8 cellular contexts compared by ENCODE assay signal in the genomic region with DNA sequence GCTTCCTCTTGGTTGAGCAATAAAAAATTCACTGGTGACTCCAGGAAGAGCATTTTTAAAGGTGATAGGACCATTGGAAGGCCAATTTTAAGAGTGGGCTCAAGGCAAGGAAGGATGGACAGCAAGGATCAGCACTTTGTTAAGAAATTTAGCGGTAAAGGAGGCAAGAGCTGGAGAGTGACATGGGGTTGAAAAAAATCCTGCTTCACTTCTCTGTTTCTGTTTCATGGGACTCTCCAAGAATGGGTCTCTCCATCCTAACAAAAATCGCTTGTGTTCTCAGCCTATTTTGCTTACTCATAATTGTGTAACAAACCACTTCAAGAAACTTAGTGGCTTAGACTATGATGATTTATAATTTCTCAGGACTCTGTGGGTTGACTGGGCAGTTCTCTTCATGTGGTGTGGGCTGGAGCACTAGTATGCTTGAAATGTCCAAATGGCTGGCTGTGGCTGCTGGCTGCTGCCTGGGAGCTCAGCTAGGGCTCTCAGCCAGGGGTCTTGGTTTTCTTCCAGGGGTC. TPM values are rescaled to one million over a fixed set of nuclear protein-coding genes. Genes with fewer than 3 reads are reported as not detected.
A peak's percentile ranks its signal among the peaks of the same experiment; 100 is the strongest.
DNase-seq lines count a peak whose midpoint lies in the region; ATAC-seq and TF ChIP-seq lines count a peak whose summit lies in the region.

No MANE protein-coding gene starts in this region.

- DNase-seq in COLO829 (ENCODE audit: low spot score) (peak; percentile 60), SKM-1 treated with dmso at 0.1 percent for 144 hours (lab: John Stamatoyannopoulos, UW; ENCODE audit: unreplicated experiment) (peak; percentile 48), kidney glomerular epithelial cell (lab: John Stamatoyannopoulos, UW) (peak; percentile 9), medulla oblongata (ENCODE audit: extremely low spot score) (no peak), mucosa of descending colon (no peak), sigmoid colon (no peak)
- DNase-seq in stimulated activated CD4-positive, alpha-beta T cell treated with anti-CD3 and anti-CD28 coated beads, Interleukin-12 subunit alpha, Interleukin-12 subunit beta, amount 100 ng/mL, for 4 hours, result no peak

- TF ChIP-seq CTCF in mucosa of descending colon (IDR thresholded peaks at IDR 0.05), result no peak
- no peak for TF ChIP-seq CTCF in sigmoid colon (IDR thresholded peaks at IDR 0.05)

- H3K4me1 ChIP-seq in mucosa of descending colon (ENCODE audit: low read depth), result peaks cover 14% of the 10 kb centered on the region
- H3K4me1 ChIP-seq in sigmoid colon, result peaks cover 0 to 17% (median 14%) of the 10 kb centered on the region in 4 donors

- peak overlapping the region in 1 of 4 donors; percentile 72 for H3K27ac ChIP-seq in sigmoid colon

- H3K9me3 ChIP-seq in mucosa of descending colon (no peaks in the 10 kb centered on the region), sigmoid colon (peaks cover 0 to 3% (median 0%) of the 10 kb centered on the region in 4 donors)

- ATAC-seq in HG02798 (IDR thresholded peaks at IDR 0.05; ENCODE audit: poor library complexity, unreplicated experiment), result peak; percentile 40
- ATAC-seq in mucosa of descending colon, result no peak

- no peak for TF ChIP-seq POLR2A in sigmoid colon (IDR thresholded peaks at IDR 0.05)

- intact Hi-C loops in mucosa of descending colon (cut with DNase I, micrococcal nuclease), result no loop called here
- intact Hi-C loops in sigmoid colon (cut with DNase I), result no loop called here

- 78 to 87% methylated on average over 2 of the region's 2 CpGs for WGBS in sigmoid colon, 2 donors

- TF ChIP-seq EP300 in sigmoid colon (IDR thresholded peaks at IDR 0.05), result no peak

- H3K36me3 ChIP-seq in mucosa of descending colon (ENCODE audit: low read depth), result no peaks in the 10 kb centered on the region
- no peaks in the 10 kb centered on the region for H3K36me3 ChIP-seq in sigmoid colon

- no peaks in the 10 kb centered on the region for H3K27me3 ChIP-seq in sigmoid colon

- no peak overlapping the region for H3K4me3 ChIP-seq in mucosa of descending colon
- no peak overlapping the region for H3K4me3 ChIP-seq in sigmoid colon

RNA-seq across cellular contexts. Expression of gene ZNRF2, which starts 59.8 kb away (rescaled TPM):
- total RNA-seq in mucosa of descending colon, result 10 to 100 TPM; 34.0 to 53.3 (median 40.5) TPM
- total RNA-seq in sigmoid colon, result 10 to 100 TPM; 17.2 to 33.8 (median 23.2) TPM
- polyA plus RNA-seq in sigmoid colon, result 10 to 100 TPM; 14.4 to 27.3 (median 22.2) TPM

Comparison
In these comparisons a context has a peak if more than half of its experiments do, and no peak if none do; other contexts are left out.
1. DNase-seq: peak in COLO829 (single experiment), SKM-1 treated with dmso at 0.1 percent for 144 hours (single experiment) and kidney glomerular epithelial cell (single experiment); none in medulla oblongata (single experiment), mucosa of descending colon (0 of 3), stimulated activated CD4-positive, alpha-beta T cell treated with anti-CD3 and anti-CD28 coated beads, Interleukin-12 subunit alpha, Interleukin-12 subunit beta, amount 100 ng/mL, for 4 hours (single experiment) and sigmoid colon (single experiment).